ENCODE assay signal across 8 cellular contexts in genomic region chr6:88165087-88165876, GRCh38. TPM values are rescaled to one million over a fixed set of nuclear protein-coding genes. Genes with fewer than 3 reads are reported as not detected.
DNase-seq lines count a peak whose midpoint lies in the region; ATAC-seq, FAIRE-seq and TF ChIP-seq lines count a peak whose summit lies in the region.

No MANE protein-coding gene starts in this region.

- H3K9me3 ChIP-seq in GM12878 (replicated peaks; ENCODE audit: control insufficient read depth, insufficient read depth, low read length): no peaks in the 10 kb centered on the region
- no peaks in the 10 kb centered on the region for H3K9me3 ChIP-seq in mucosa of descending colon

- DNase-seq in GM12891 (ENCODE audit: insufficient read length, low spot score) (no peak), GM12878 (ENCODE audit: low read depth, low spot score) (no peak), mucosa of descending colon (no peak), hippocampal formation (lab: John Stamatoyannopoulos, UW) (no peak), H4 (ENCODE audit: low spot score) (no peak)

- peak overlapping the region; percentile 94 for H3K4me3 ChIP-seq in GM12878
- H3K4me3 ChIP-seq in mucosa of descending colon: no peak overlapping the region

- H3K79me2 ChIP-seq in GM12878 (ENCODE audit: control insufficient read depth, insufficient read depth, low read length): no peaks in the 10 kb centered on the region; the same call in 1 of the 2 replicates

- no peaks in the 10 kb centered on the region for H4K20me1 ChIP-seq in GM12878 (ENCODE audit: control insufficient read depth, insufficient read depth)

- H3K4me1 ChIP-seq in GM12878 (ENCODE audit: control insufficient read depth, insufficient read depth, low read length): no peaks in the 10 kb centered on the region
- peaks cover 12% of the 10 kb centered on the region for H3K4me1 ChIP-seq in mucosa of descending colon (ENCODE audit: low read depth)

- peak overlapping the region; percentile 65 for H3K9ac ChIP-seq in GM12878 (ENCODE audit: control insufficient read depth, insufficient read depth, low read length)

- ATAC-seq in HG03378 (IDR thresholded peaks at IDR 0.05; ENCODE audit: unreplicated experiment) (peak; percentile 17), GM12878 (peak; percentile 12), mucosa of descending colon (peak; percentile 11), HG02588 (IDR thresholded peaks at IDR 0.05; ENCODE audit: unreplicated experiment) (no peak), HG03280 (IDR thresholded peaks at IDR 0.05; ENCODE audit: unreplicated experiment) (no peak)

- TF ChIP-seq CTCF in GM12878 (IDR thresholded peaks at IDR 0.05 in 2 of 3, conservative IDR thresholded peaks at IDR 0.05 in 1 of 3; ENCODE audit: control insufficient read depth in 2 of 3, extremely low read depth in 1 of 3, insufficient read depth in 1 of 3, low read depth in 3 of 3, low read length in 3 of 3): no peak
- TF ChIP-seq CTCF in mucosa of descending colon (IDR thresholded peaks at IDR 0.05): no peak

- TF ChIP-seq EP300 in GM12878 (IDR thresholded peaks at IDR 0.05; ENCODE audit: borderline replicate concordance in 1 of 2, control insufficient read depth in 1 of 2, low read depth in 2 of 2, low read length in 2 of 2): no peak

- in situ Hi-C loops in GM12878 (cut with MboI): loop anchor here (5.0 kb wide), 1 partner anchor 233 kb away; no protein-coding TSS in a partner anchor

- H3K4me2 ChIP-seq in GM12878 (ENCODE audit: control insufficient read depth, insufficient read depth): peak overlapping the region; percentile 95

- SMC1A ChIA-PET in GM12878 (lab: Charles Lee; ENCODE audit: uncharacterized antibody, unreplicated experiment): interaction anchor here (0.6 to 3.9 kb wide), 40 partner anchors 9 to 772 kb away, joined by 3 to 34 read pairs (median 4); no protein-coding TSS in a partner anchor

- FAIRE-seq in GM12891 (lab: Jason Lieb, UNC) (peak; percentile 67), GM12878 (lab: Jason Lieb, UNC) (no peak)

- RAD21 ChIA-PET in GM12878 (lab: Charles Lee; ENCODE audit: unreplicated experiment): interaction anchor here (0.6 to 3.9 kb wide), 32 partner anchors 10 to 772 kb away, joined by 3 to 39 read pairs (median 4); partner anchors contain the start of gene AKIRIN2

- intact Hi-C loops in GM12878 (cut with micrococcal nuclease; ENCODE audit: unreplicated experiment) (loop anchor here (2.0 to 10.0 kb wide), 5 partner anchors 22 to 707 kb away; partner anchors contain the start of gene AKIRIN2), mucosa of descending colon (cut with DNase I, micrococcal nuclease) (loop anchor here (10.0 kb wide), 1 partner anchor 230 kb away; no protein-coding TSS in a partner anchor)

- peak overlapping the region; percentile 87 for H2AFZ ChIP-seq in GM12878 (ENCODE audit: control insufficient read depth, low read depth, low read length)

- TF ChIP-seq RAD21 in GM12878 (IDR thresholded peaks at IDR 0.05; ENCODE audit: insufficient read depth, low read depth, low read length): no peak

- no TSS peak for BruUV-seq in GM12878 (replicated peaks; lab: Mats Ljungman, UMichigan)

- 0 out of 4 replicates have a peak, but pooled peaks cover 0 to 6% of the 10 kb centered on the region in 2 experiments for H3K27me3 ChIP-seq in GM12878 (replicated peaks in 1 of 2; ENCODE audit: control insufficient read depth in 2 of 2, insufficient read depth in 2 of 2, low read length in 1 of 2)

- H3K36me3 ChIP-seq in GM12878 (ENCODE audit: control insufficient read depth in 2 of 2, insufficient read depth in 2 of 2, low read length in 1 of 2) (no peaks in the 10 kb centered on the region), mucosa of descending colon (ENCODE audit: low read depth) (no peaks in the 10 kb centered on the region)

- POLR2A ChIA-PET in GM12878 (lab: Charles Lee): interaction anchor here (0.6 to 1.6 kb wide), 8 partner anchors 9 to 915 kb away, joined by 3 to 7 read pairs (median 3); partner anchors contain the start of gene PNRC1

- 4% methylated on average over 20 of the region's 20 CpGs for WGBS in GM12878 (ENCODE audit: insufficient coverage, insufficient replicate concordance, low lambda C conversion rate, missing lambda C conversion rate)

- TF ChIP-seq POLR2A in GM12891 (IDR thresholded peaks at IDR 0.05; ENCODE audit: low read depth, low read length) (no peak), GM12878 (IDR thresholded peaks at IDR 0.05; ENCODE audit: low read depth, low read length) (no peak)

- no peak overlapping the region for H3K27ac ChIP-seq in GM12878 (ENCODE audit: control insufficient read depth, insufficient read depth)

- CTCF ChIA-PET in GM12878 (lab: Yijun Ruan, JAX): interaction anchor here (0.6 to 3.8 kb wide), 24 partner anchors 9 to 775 kb away, joined by 3 to 50 read pairs (median 3); no protein-coding TSS in a partner anchor

TF ChIP-seq in GM12891, 5 proteins besides CTCF, POLR2A, EP300 and RAD21:
- no peak for TF ChIP-seq POLR2AphosphoS5 (IDR thresholded peaks at IDR 0.05; ENCODE audit: low read depth, low read length)
- TF ChIP-seq POU2F2 (IDR thresholded peaks at IDR 0.05; ENCODE audit: low read depth, low read length): no peak
- TF ChIP-seq SPI1 (IDR thresholded peaks at IDR 0.05; ENCODE audit: low read depth, low read length): no peak
- no peak for TF ChIP-seq PAX5 (IDR thresholded peaks at IDR 0.05; ENCODE audit: insufficient read depth, low read length, severe bottlenecking)
- TF ChIP-seq TAF1 (IDR thresholded peaks at IDR 0.05; ENCODE audit: low read depth, low read length): no peak

TF ChIP-seq in GM12878, 131 proteins besides CTCF, POLR2A, EP300 and RAD21 (continues in another document):
- TF ChIP-seq ZZZ3 (IDR thresholded peaks at IDR 0.05; ENCODE audit: control insufficient read depth, insufficient read length, low read depth) (no peak), EGR1 (IDR thresholded peaks at IDR 0.05; ENCODE audit: borderline replicate concordance in 1 of 2, low read depth in 2 of 2, low read length in 2 of 2) (no peak), RFX5 (IDR thresholded peaks at IDR 0.05; ENCODE audit: low read depth, low read length) (no peak), TAF1 (IDR thresholded peaks at IDR 0.05; ENCODE audit: borderline replicate concordance, low read depth, low read length) (no peak), SMAD5 (IDR thresholded peaks at IDR 0.05; ENCODE audit: low read depth) (0 out of 2 replicates have a peak, but pooled peaks have one; percentile 27), BACH1 (IDR thresholded peaks at IDR 0.05; ENCODE audit: borderline replicate concordance) (no peak), NKRF (conservative IDR thresholded peaks at IDR 0.05) (no peak), ESRRA (IDR thresholded peaks at IDR 0.05; ENCODE audit: low read length) (no peak), NBN (IDR thresholded peaks at IDR 0.05) (0 out of 2 replicates have a peak, but pooled peaks have one; percentile 32), TBL1XR1 (IDR thresholded peaks at IDR 0.05; ENCODE audit: low read depth, low read length) (no peak), CBX5 (IDR thresholded peaks at IDR 0.05; ENCODE audit: low read depth) (no peak), MLLT1 (IDR thresholded peaks at IDR 0.05) (peak; percentile 44; the same call in 1 of the 2 replicates)

RNA-seq across cellular contexts. Expression of gene CNR1, which starts 0.9 kb away (rescaled TPM):
- polyA plus RNA-seq in GM12891 (2012; ENCODE audit: low read depth, missing spikeins): 2.9 TPM
- 26.8 and 29.4 TPM in 2 replicates for total RNA-seq in GM12878 (2013; cell fraction: nucleolus; rRNA removed)
- total RNA-seq in GM12878 (2014; rRNA removed) (11.1 and 13.6 TPM in 2 replicates), GM12878 (2014; rRNA removed; fragmentation: Illumina TruSeq; extraction: Trizol) (10.1 and 10.9 TPM in 2 replicates), GM12878 (2021) (15.4 TPM in 2 replicates), mucosa of descending colon (10 to 100 TPM in 1 of 3 donors, 1 to 10 TPM in 2; 3.5 to 17.3 (median 4.1) TPM)
- 2.0 TPM for polyA plus RNA-seq in GM12878 (2011; ENCODE audit: low read depth)
- polyA plus RNA-seq in GM12878 (2011; rRNA removed) (3.6 TPM in 2 replicates), GM12878 (2014; fragmentation: Illumina TruSeq; extraction: Trizol) (12.2 and 12.9 TPM in 2 replicates), GM12878 (2014; fragmentation: Nextera tagmentation; extraction: Ambion mirVana) (1 to 10 TPM; 2.2 to 3.1 TPM), GM12878 (2014; rRNA removed) (9.5 and 11.1 TPM in 2 replicates), GM12878 (2016; fragmentation: Nextera tagmentation; extraction: Ambion mirVana) (1 to 10 TPM; 5.9 to 6.8 TPM)
- polyA plus RNA-seq in GM12878 (2011; cell fraction: cytosol; rRNA removed): 6.0 and 6.2 TPM in 2 replicates
- polyA plus RNA-seq in GM12878 (2011; cell fraction: nucleus; rRNA removed): 17.5 and 20.6 TPM in 2 replicates
- 1.7 and 2.5 TPM in 2 replicates for polyA plus RNA-seq in GM12878 (2012)
- polyA minus RNA-seq in GM12878 (2011; rRNA and poly(A)+ RNA removed): 14.4 and 16.5 TPM in 2 replicates
- 1.9 and 6.0 TPM in 2 replicates for polyA minus RNA-seq in GM12878 (2011; cell fraction: cytosol; rRNA and poly(A)+ RNA removed)
- polyA minus RNA-seq in GM12878 (2011; cell fraction: nucleus; rRNA and poly(A)+ RNA removed): 5.1 and 10.3 TPM in 2 replicates
- 0.74 and 0.87 TPM in 2 replicates for total RNA-seq in H4 (2014; rRNA removed; shearing (Covaris generic))

Comparison
In these comparisons a context has a peak if more than half of its experiments do, and no peak if none do; other contexts are left out.
1. ATAC-seq: peak in HG03378 (single experiment), GM12878 (single experiment) and mucosa of descending colon (single experiment); none in HG02588 (single experiment) and HG03280 (single experiment).